In the genomic region with DNA sequence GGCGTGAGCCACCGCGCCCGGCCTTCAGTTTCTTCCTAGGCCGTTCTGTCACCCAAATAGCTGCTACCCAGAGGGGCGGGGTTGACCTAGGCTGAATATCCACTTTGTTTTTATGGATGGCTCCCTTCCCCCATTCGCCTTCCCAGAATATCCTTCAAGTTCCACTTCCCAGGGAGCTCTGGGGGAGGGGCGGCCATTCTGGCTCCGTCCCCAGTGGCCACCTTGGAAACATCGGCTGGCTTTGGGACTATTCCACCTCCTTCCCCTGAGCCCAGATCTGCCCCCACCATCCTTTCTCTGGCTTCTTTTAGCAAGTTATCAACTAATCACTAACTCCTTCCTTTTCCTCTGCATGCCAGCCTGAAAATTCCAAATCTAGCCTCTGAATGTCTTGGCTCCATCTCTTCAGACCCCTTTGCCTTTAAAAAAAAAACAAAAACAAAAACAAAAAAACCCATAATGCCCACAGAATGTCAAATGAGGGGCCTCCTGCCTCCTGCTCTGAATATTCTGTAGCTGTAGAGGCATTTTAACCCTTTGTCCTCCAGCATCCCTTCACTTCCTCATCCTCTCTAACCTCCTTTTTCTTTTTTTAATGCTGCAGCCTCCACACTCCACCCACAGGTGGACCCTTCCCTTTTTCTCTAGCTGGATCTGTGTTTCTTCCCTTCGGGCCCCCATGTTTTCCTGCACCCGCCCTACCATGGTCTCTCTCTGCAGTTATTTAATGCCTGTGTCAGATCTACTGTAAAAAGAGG, we compare ENCODE assay signal across 9 cellular contexts. TPM values are rescaled to one million over a fixed set of nuclear protein-coding genes. Genes with fewer than 3 reads are reported as not detected.
A peak's percentile ranks its signal among the peaks of the same experiment; 100 is the strongest.
DNase-seq lines count a peak whose midpoint lies in the region; ATAC-seq and TF ChIP-seq lines count a peak whose summit lies in the region.
"Had no signal": no experiment of that assay in that cellular context is flagged by ENCODE, and none has a peak within 500 bp of the region (broad histone marks: within the 10 kb centered on the region; RNA-seq: fewer than 3 reads in every experiment).

No MANE protein-coding gene starts in this region.

- no peaks in the 10 kb centered on the region for H3K9me3 ChIP-seq in NT2/D1 (ENCODE audit: insufficient read depth, low read length)
- no peaks in the 10 kb centered on the region for H3K9me3 ChIP-seq in liver (ENCODE audit: control insufficient read depth in 4 of 4, low read length in 3 of 4)
- H3K9me3 ChIP-seq: Caco-2 had no signal

- ATAC-seq in GM18520 (IDR thresholded peaks at IDR 0.05; ENCODE audit: unreplicated experiment) = no peak

- H3K4me1 ChIP-seq in NT2/D1 (ENCODE audit: insufficient read depth, insufficient read length) (peaks cover 5% of the 10 kb centered on the region), liver (ENCODE audit: control insufficient read depth in 4 of 4, insufficient read depth in 4 of 4, low read length in 3 of 4) (no peaks in the 10 kb centered on the region)
- H3K4me1 ChIP-seq: Caco-2 had no signal

- peak; percentile 93 for DNase-seq in NT2/D1 (ENCODE audit: low read depth, low spot score)
- DNase-seq in fibroblast of villous mesenchyme (ENCODE audit: low read depth) = peak; percentile 21
- DNase-seq in superior temporal gyrus (ENCODE audit: extremely low spot score) = peak; percentile 47
- DNase-seq in NCI-H526 (lab: John Stamatoyannopoulos, UW) = no peak
- DNase-seq in activated effector memory CD4-positive, alpha-beta T cell treated with Interleukin-2 at 50 U/mL for 16 hours = no peak
- DNase-seq: Caco-2, NCI-H1105 treated with DMSO at 0.1 percent for 48 hours had no signal

- H3K27me3 ChIP-seq in NT2/D1 (ENCODE audit: insufficient read depth, insufficient read length) (peaks cover 10% of the 10 kb centered on the region), liver (ENCODE audit: control insufficient read depth in 4 of 4, insufficient read depth in 4 of 4, low read length in 3 of 4) (no peaks in the 10 kb centered on the region)

- no peak for TF ChIP-seq RAD21 in liver (IDR thresholded peaks at IDR 0.05)

- H3K9ac ChIP-seq in NT2/D1 (ENCODE audit: insufficient read length, low read depth) = no peak overlapping the region
- H3K9ac ChIP-seq in liver (ENCODE audit: low read depth in 1 of 2, low read length in 2 of 2) = no peak overlapping the region

- H3K4me3 ChIP-seq in NT2/D1 (ENCODE audit: insufficient read length, low read depth) (no peak overlapping the region), fibroblast of villous mesenchyme (ENCODE audit: low read depth, low read length) (no peak overlapping the region), liver (ENCODE audit: low read depth in 1 of 3, low read length in 3 of 3) (no peak overlapping the region)

- H3K27ac ChIP-seq in liver (ENCODE audit: low read depth in 1 of 2, low read length in 2 of 2) = no peak overlapping the region

- TF ChIP-seq CTCF in fibroblast of villous mesenchyme (IDR thresholded peaks at IDR 0.05; ENCODE audit: insufficient read depth, low read depth, low read length) (no peak), liver (IDR thresholded peaks at IDR 0.05; ENCODE audit: low read depth, low read length, missing input control) (no peak)

- no peaks in the 10 kb centered on the region for H3K36me3 ChIP-seq in NT2/D1 (ENCODE audit: insufficient read depth, insufficient read length, low read length)
- H3K36me3 ChIP-seq in liver (ENCODE audit: control insufficient read depth in 4 of 4, insufficient read depth in 3 of 4, low read depth in 1 of 4, low read length in 3 of 4) = no peaks in the 10 kb centered on the region

- 68% methylated on average over 12 of the region's 12 CpGs for WGBS in liver

TF ChIP-seq in liver, 16 proteins besides CTCF, POLR2A, EP300 and RAD21:
- TF ChIP-seq JUND (IDR thresholded peaks at IDR 0.05) = no peak
- peak; percentile 36 for TF ChIP-seq NR2F2 (IDR thresholded peaks at IDR 0.05)

RNA-seq across cellular contexts. Expression of gene ATP1B2, which starts 6.4 kb away (rescaled TPM):
- total RNA-seq in fibroblast of villous mesenchyme (not detected in 2 replicates), liver (1 to 10 TPM in 1 of 2 donors, under 1 TPM in 1; 0.33 to 8.3 TPM)
- 1 to 10 TPM in 1 of 2 donors, under 1 TPM in 1; 0.53 to 3.4 TPM for polyA plus RNA-seq in liver

RNA-seq across cellular contexts. Expression of gene SHBG, which starts 27.2 kb away (rescaled TPM):
- total RNA-seq in fibroblast of villous mesenchyme = 0.64 and 0.86 TPM in 2 replicates
- 10 to 100 TPM in 1 of 2 donors, 1 to 10 TPM in 1; 3.5 to 15.3 TPM for total RNA-seq in liver
- 10 to 100 TPM; 29.0 to 61.6 TPM for polyA plus RNA-seq in liver

RNA-seq across cellular contexts. Expression of gene SAT2, which starts 29.5 kb away (rescaled TPM):
- total RNA-seq in fibroblast of villous mesenchyme = 23.3 and 37.0 TPM in 2 replicates
- 10 to 100 TPM; 25.9 to 53.8 TPM for total RNA-seq in liver
- polyA plus RNA-seq in liver = 100 to 1,000 TPM; 158 to 181 TPM

RNA-seq across cellular contexts. Expression of gene TP53, which starts 30.2 kb away (rescaled TPM):
- total RNA-seq in fibroblast of villous mesenchyme = 50.6 and 79.5 TPM in 2 replicates
- total RNA-seq in liver = 10 to 100 TPM; 12.3 to 18.4 TPM
- 10 to 100 TPM in 1 of 2 donors, 1 to 10 TPM in 1; 8.3 to 13.0 TPM for polyA plus RNA-seq in liver

RNA-seq across cellular contexts. Expression of gene WRAP53, which starts 31.1 kb away (rescaled TPM):
- total RNA-seq in fibroblast of villous mesenchyme = 5.2 and 6.0 TPM in 2 replicates
- 1 to 10 TPM; 1.8 to 3.3 TPM for total RNA-seq in liver
- 1 to 10 TPM; 2.3 to 3.0 TPM for polyA plus RNA-seq in liver

Comparison
In these comparisons a context has a peak if more than half of its experiments do, and no peak if none do; other contexts are left out.
1. DNase-seq: peak in NT2/D1 (single experiment), fibroblast of villous mesenchyme (single experiment) and superior temporal gyrus (single experiment); none in NCI-H526 (0 of 2) and activated effector memory CD4-positive, alpha-beta T cell treated with Interleukin-2 at 50 U/mL for 16 hours (single experiment).